In genomic region chr14:21258889-21259787, GRCh38 we compare ENCODE assay signal across 1 cellular context.
TF ChIP-seq lines count a peak whose summit lies in the region.

No MANE protein-coding gene starts in this region.

TF ChIP-seq in GM12891, 5 proteins besides CTCF, POLR2A, EP300 and RAD21:
- no peak for TF ChIP-seq PAX5 (IDR thresholded peaks at IDR 0.05; ENCODE audit: insufficient read depth, low read length, severe bottlenecking)
- peak; percentile 86 for TF ChIP-seq POLR2AphosphoS5 (IDR thresholded peaks at IDR 0.05; ENCODE audit: low read depth, low read length)
- no peak for TF ChIP-seq SPI1 (IDR thresholded peaks at IDR 0.05; ENCODE audit: low read depth, low read length)
- TF ChIP-seq POU2F2 (IDR thresholded peaks at IDR 0.05; ENCODE audit: low read depth, low read length) = no peak
- 0 out of 2 replicates have a peak, but pooled peaks have one; percentile 15 for TF ChIP-seq TAF1 (IDR thresholded peaks at IDR 0.05; ENCODE audit: low read depth, low read length)
TF ChIP-seq in GM12891: peak in this region for 2.
